ENCODE assay signal across 9 cellular contexts in the genomic region with DNA sequence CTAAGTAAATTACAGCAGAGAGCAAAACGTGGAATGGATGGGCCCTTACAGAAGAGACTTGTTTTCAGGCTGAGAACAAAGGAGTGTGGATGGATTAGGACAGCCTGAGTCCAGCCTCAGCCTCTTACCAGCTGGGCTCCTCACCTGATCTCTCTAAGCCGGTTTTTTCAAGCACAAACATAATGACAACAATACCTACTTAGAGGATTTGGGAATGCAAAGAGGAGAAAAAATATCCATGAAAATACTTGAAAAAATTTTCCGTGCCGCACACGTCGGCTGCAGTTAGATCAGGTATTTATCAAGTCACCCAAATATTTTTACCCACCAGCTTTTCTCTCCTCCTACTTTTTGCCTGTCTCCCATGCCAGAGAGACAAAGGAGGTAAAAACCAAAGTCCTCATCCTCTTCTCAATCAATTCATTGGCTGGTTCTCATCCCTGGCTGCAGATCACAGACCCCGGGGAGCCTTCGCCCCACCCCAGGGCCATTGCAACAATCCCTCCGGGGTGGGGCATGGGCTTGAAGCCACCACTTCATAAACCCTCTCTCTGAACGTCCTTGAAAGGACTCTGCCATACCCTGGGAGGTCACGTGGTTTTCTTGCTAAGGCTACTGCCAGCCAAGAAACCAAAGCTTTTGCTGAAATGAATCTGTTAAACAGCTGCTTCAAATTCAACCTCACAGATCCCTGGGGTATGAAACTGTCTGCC. TPM values are rescaled to one million over a fixed set of nuclear protein-coding genes. Genes with fewer than 3 reads are reported as not detected.
DNase-seq lines count a peak whose midpoint lies in the region; ATAC-seq and TF ChIP-seq lines count a peak whose summit lies in the region.
"Had no signal": no experiment of that assay in that cellular context is flagged by ENCODE, and none has a peak within 500 bp of the region (broad histone marks: within the 10 kb centered on the region; RNA-seq: fewer than 3 reads in every experiment).

No MANE protein-coding gene starts in this region.

- H2BK5ac ChIP-seq in trophoblast cell (ENCODE audit: low read depth, low read length, poor library complexity), result no peak overlapping the region

- no peak overlapping the region for H4K91ac ChIP-seq in trophoblast cell (ENCODE audit: low read depth, low read length)

- no peak overlapping the region for H3K9ac ChIP-seq in trophoblast cell (ENCODE audit: low read length)

- no peak overlapping the region for H2AFZ ChIP-seq in trophoblast cell (ENCODE audit: insufficient read depth, low read length, poor library complexity)

- H3K27ac ChIP-seq in prostate gland (peak overlapping the region; percentile 7 to 14), trophoblast cell (ENCODE audit: low read depth, low read length) (no peak overlapping the region)

- no peaks in the 10 kb centered on the region for H3K79me2 ChIP-seq in trophoblast cell (ENCODE audit: control insufficient read depth, insufficient read depth, low read length, poor library complexity)

- DNase-seq in GM04503 (ENCODE audit: low read depth) (peak; percentile 45), NCI-H345 treated with DMSO at 0.1 percent for 48 hours (lab: John Stamatoyannopoulos, UW; ENCODE audit: unreplicated experiment) (peak; percentile 65), fibroblast of mammary gland (ENCODE audit: low read depth) (peak; percentile 62), prostate gland (ENCODE audit: low spot score) (peak; percentile 46), COLO829 (ENCODE audit: low spot score) (no peak), trophoblast cell (no peak), erythroblast (lab: John Stamatoyannopoulos, UW) (no peak)
- DNase-seq: stimulated activated CD4-positive, alpha-beta T cell treated with anti-CD3 and anti-CD28 coated beads, Interleukin-4, amount 100 ng/mL, for 4 hours had no signal

- ATAC-seq in HG02759 (IDR thresholded peaks at IDR 0.05; ENCODE audit: unreplicated experiment), result no peak

- H4K8ac ChIP-seq in trophoblast cell (ENCODE audit: low read depth, low read length), result no peak overlapping the region

- no peak overlapping the region for H2BK120ac ChIP-seq in trophoblast cell (ENCODE audit: insufficient read depth, low read length, poor library complexity)

- no peak for TF ChIP-seq POLR2A in prostate gland (IDR thresholded peaks at IDR 0.05)
- no peak for TF ChIP-seq POLR2A in erythroblast (IDR thresholded peaks at IDR 0.05; ENCODE audit: low read length)

- no peak overlapping the region for H2AK5ac ChIP-seq in trophoblast cell (ENCODE audit: low read length)

- H3K14ac ChIP-seq in trophoblast cell (ENCODE audit: low read length), result no peak overlapping the region

- no peak overlapping the region for H4K12ac ChIP-seq in trophoblast cell (ENCODE audit: low read depth, low read length)

- TF ChIP-seq CTCF in fibroblast of mammary gland (conservative IDR thresholded peaks at IDR 0.05; ENCODE audit: control insufficient read depth, insufficient read depth, low read depth, low read length) (no peak), prostate gland (IDR thresholded peaks at IDR 0.05) (no peak)

- H2BK12ac ChIP-seq in trophoblast cell (ENCODE audit: low read length), result no peak overlapping the region

- intact Hi-C loops in prostate gland (cut with DNase I), result no loop called here

- H3K4me3 ChIP-seq in fibroblast of mammary gland (ENCODE audit: control insufficient read depth, low read depth, low read length) (no peak overlapping the region), prostate gland (no peak overlapping the region), trophoblast cell (ENCODE audit: low read depth, low read length) (no peak overlapping the region)

- no peaks in the 10 kb centered on the region for H3K36me3 ChIP-seq in prostate gland
- no peaks in the 10 kb centered on the region for H3K36me3 ChIP-seq in trophoblast cell (ENCODE audit: control insufficient read depth in 1 of 2, insufficient read depth in 2 of 2, low read length in 2 of 2)

- 24% methylated on average over 11 of the region's 11 CpGs for WGBS in prostate gland
- no CpG with 5 or more reads among the region's 11 CpGs for WGBS in trophoblast cell (ENCODE audit: extremely low coverage, insufficient coverage, insufficient read length)

- H3K4ac ChIP-seq in trophoblast cell (ENCODE audit: low read depth, low read length), result no peak overlapping the region

- H3K4me1 ChIP-seq in prostate gland (replicated peaks) (no peaks in the 10 kb centered on the region), trophoblast cell (ENCODE audit: control insufficient read depth in 1 of 2, insufficient read depth in 2 of 2, low read length in 2 of 2) (no peaks in the 10 kb centered on the region)

- no peak overlapping the region for H3K4me2 ChIP-seq in trophoblast cell (ENCODE audit: low read length)

- no peak overlapping the region for H3K18ac ChIP-seq in trophoblast cell (ENCODE audit: low read length)

- H3K9me3 ChIP-seq in prostate gland (no peaks in the 10 kb centered on the region), trophoblast cell (ENCODE audit: insufficient read depth, low read depth, low read length) (peaks cover 2% of the 10 kb centered on the region)

- no peaks in the 10 kb centered on the region for H3K79me1 ChIP-seq in trophoblast cell (ENCODE audit: low read length)

- no peak overlapping the region for H3K23ac ChIP-seq in trophoblast cell (ENCODE audit: low read length)

- H3K27me3 ChIP-seq in prostate gland (replicated peaks; ENCODE audit: insufficient read depth), result no peaks in the 10 kb centered on the region
- H3K27me3 ChIP-seq in trophoblast cell (ENCODE audit: insufficient read depth, low read length), result no peaks in the 10 kb centered on the region

RNA-seq across cellular contexts. Expression of a gene that starts 29.7 kb away (rescaled TPM):
- total RNA-seq in prostate gland, result 100 to 1,000 TPM; 149 to 212 TPM
- polyA plus RNA-seq in trophoblast cell (2013), result 172 and 177 TPM in 2 replicates

Comparison
In these comparisons a context has a peak if more than half of its experiments do, and no peak if none do; other contexts are left out.
1. DNase-seq: peak in GM04503 (single experiment), NCI-H345 treated with DMSO at 0.1 percent for 48 hours (single experiment), fibroblast of mammary gland (single experiment) and prostate gland (single experiment); none in COLO829 (single experiment), trophoblast cell (0 of 2) and erythroblast (0 of 2).